ENCODE assay signal across 13 cellular contexts in genomic region chr5:3601929-3602712, GRCh38. TPM values are rescaled to one million over a fixed set of nuclear protein-coding genes. Genes with fewer than 3 reads are reported as not detected.
DNase-seq lines count a peak whose midpoint lies in the region; ATAC-seq, FAIRE-seq and TF ChIP-seq lines count a peak whose summit lies in the region.
"Had no signal": no experiment of that assay in that cellular context is flagged by ENCODE, and none has a peak within 500 bp of the region (broad histone marks: within the 10 kb centered on the region; RNA-seq: fewer than 3 reads in every experiment).

No MANE protein-coding gene starts in this region.

- H3K27me3 Mint-ChIP-seq in activated CD8-positive, alpha-beta memory T cell treated with anti-CD3 and anti-CD28 coated beads, Interleukin-2, amount 10 ng/mL, durations not matched to agents 7 days and 5 days, result peaks cover 67% of the 10 kb centered on the region
- H3K27me3 Mint-ChIP-seq in chondrocyte (ENCODE audit: low read depth), result peaks cover 25% of the 10 kb centered on the region

- no peak overlapping the region for H3K27ac ChIP-seq in stomach

- WGBS in stomach, 5 donors, result 7 to 17% (median 7%) methylated on average over 11 to 69 of the region's 69 CpGs

- peak overlapping the region; percentile 46 for H3K27ac Mint-ChIP-seq in activated CD8-positive, alpha-beta memory T cell treated with anti-CD3 and anti-CD28 coated beads, Interleukin-2, amount 10 ng/mL, durations not matched to agents 7 days and 5 days
- H3K27ac Mint-ChIP-seq in chondrocyte (ENCODE audit: unreplicated experiment), result no peak overlapping the region

- TF ChIP-seq CTCF in chondrocyte (IDR thresholded peaks at IDR 0.05) (no peak), stomach (IDR thresholded peaks at IDR 0.05) (no peak)

- peaks cover 0 to 19% (median 0%) of the 10 kb centered on the region in 4 donors for H3K9me3 ChIP-seq in stomach

- no peak overlapping the region for H3K4me3 Mint-ChIP-seq in activated CD8-positive, alpha-beta memory T cell treated with anti-CD3 and anti-CD28 coated beads, Interleukin-2, amount 10 ng/mL, durations not matched to agents 7 days and 5 days
- peak overlapping the region; percentile 57 for H3K4me3 Mint-ChIP-seq in chondrocyte (ENCODE audit: unreplicated experiment)

- peaks cover 10% of the 10 kb centered on the region for H3K36me3 Mint-ChIP-seq in activated CD8-positive, alpha-beta memory T cell treated with anti-CD3 and anti-CD28 coated beads, Interleukin-2, amount 10 ng/mL, durations not matched to agents 7 days and 5 days
- peaks cover 7% of the 10 kb centered on the region for H3K36me3 Mint-ChIP-seq in chondrocyte (ENCODE audit: low read depth)

- FAIRE-seq in GM19239 (lab: Jason Lieb, UNC), result no peak
- no peak for FAIRE-seq in GM12892 (lab: Jason Lieb, UNC)

- CTCF ChIA-PET in activated CD8-positive, alpha-beta memory T cell treated with anti-CD3 and anti-CD28 coated beads, Interleukin-2, amount 10 ng/mL, durations not matched to agents 7 days and 5 days (lab: Charles Lee), result no interaction called here

- ATAC-seq in activated CD8-positive, alpha-beta memory T cell treated with anti-CD3 and anti-CD28 coated beads, Interleukin-2, amount 10 ng/mL, durations not matched to agents 7 days and 5 days, result no peak

- H3K27me3 ChIP-seq in stomach, result peaks cover 56 to 100% (median 92%) of the 10 kb centered on the region in 3 donors

- peaks cover 18 to 50% (median 29%) of the 10 kb centered on the region in 4 donors for H3K4me1 ChIP-seq in stomach

- H3K9me3 Mint-ChIP-seq in activated CD8-positive, alpha-beta memory T cell treated with anti-CD3 and anti-CD28 coated beads, Interleukin-2, amount 10 ng/mL, durations not matched to agents 7 days and 5 days (ENCODE audit: low read depth), result peaks cover 2% of the 10 kb centered on the region
- H3K9me3 Mint-ChIP-seq in chondrocyte (ENCODE audit: low read depth), result no peaks in the 10 kb centered on the region

- no peak for DNase-seq in activated CD8-positive, alpha-beta memory T cell treated with anti-CD3 and anti-CD28 coated beads, Interleukin-2, amount 10 ng/mL, durations not matched to agents 7 days and 5 days
- DNase-seq in activated CD8-positive, alpha-beta memory T cell treated with anti-CD3 and anti-CD28 coated beads for 24 hours, result no peak
- DNase-seq in chondrocyte (ENCODE audit: low spot score), result no peak
- DNase-seq in kidney tubule cell (ENCODE audit: low spot score), result peak; percentile 18
- no peak for DNase-seq in stomach
- DNase-seq in hippocampal formation (lab: John Stamatoyannopoulos, UW), result no peak
- DNase-seq in GM19239 (ENCODE audit: insufficient read length, low spot score), result no peak
- DNase-seq in GM12892 (ENCODE audit: insufficient read length), result no peak
- DNase-seq: activated CD4-positive, alpha-beta T cell treated with anti-CD3 and anti-CD28 coated beads for 48 hours; activated gamma-delta T cell treated with Interleukin-2 at 50 U/mL for 16 hours; cerebellar nuclear complex; DMS 273 treated with DMSO at 0.1 percent for 48 hours had no signal

- no peak for TF ChIP-seq EP300 in stomach (IDR thresholded peaks at IDR 0.05)

- H3K4me1 Mint-ChIP-seq in activated CD8-positive, alpha-beta memory T cell treated with anti-CD3 and anti-CD28 coated beads, Interleukin-2, amount 10 ng/mL, durations not matched to agents 7 days and 5 days, result no peaks in the 10 kb centered on the region
- peaks cover 21% of the 10 kb centered on the region for H3K4me1 Mint-ChIP-seq in chondrocyte (ENCODE audit: low read depth)

- peak overlapping the region in 3 of 4 donors; percentile 16 to 37 (median 19) for H3K4me3 ChIP-seq in stomach

- TF ChIP-seq POLR2A in stomach (IDR thresholded peaks at IDR 0.05) (no peak), GM12892 (IDR thresholded peaks at IDR 0.05; ENCODE audit: low read depth, low read length) (no peak)

- intact Hi-C loops in stomach (cut with DNase I; ENCODE audit: low total_unique reads), result no loop called here

- no peaks in the 10 kb centered on the region for H3K36me3 ChIP-seq in stomach

RNA-seq across cellular contexts. Expression of gene IRX1, which starts 6.5 kb away (rescaled TPM):
- not detected for total RNA-seq in activated CD8-positive, alpha-beta memory T cell treated with anti-CD3 and anti-CD28 coated beads, Interleukin-2, amount 10 ng/mL, durations not matched to agents 7 days and 5 days
- 2.3 to 9.8 TPM (median 2.9 TPM) in 3 replicates for total RNA-seq in chondrocyte
- not detected for total RNA-seq in stomach
- under 1 TPM in 1 of 3 donors, not detected in 2; 0.13 TPM for polyA plus RNA-seq in stomach
- not detected for polyA plus RNA-seq in GM12892 (2012; ENCODE audit: missing spikeins)
- total RNA-seq: A673 had no signal
